Comparison of ENCODE assay signal across 8 cellular contexts in genomic region chr4:118835896-118836762, GRCh38. TPM values are rescaled to one million over a fixed set of nuclear protein-coding genes. Genes with fewer than 3 reads are reported as not detected.
DNase-seq lines count a peak whose midpoint lies in the region; ATAC-seq and TF ChIP-seq lines count a peak whose summit lies in the region.

A gene with protein sequence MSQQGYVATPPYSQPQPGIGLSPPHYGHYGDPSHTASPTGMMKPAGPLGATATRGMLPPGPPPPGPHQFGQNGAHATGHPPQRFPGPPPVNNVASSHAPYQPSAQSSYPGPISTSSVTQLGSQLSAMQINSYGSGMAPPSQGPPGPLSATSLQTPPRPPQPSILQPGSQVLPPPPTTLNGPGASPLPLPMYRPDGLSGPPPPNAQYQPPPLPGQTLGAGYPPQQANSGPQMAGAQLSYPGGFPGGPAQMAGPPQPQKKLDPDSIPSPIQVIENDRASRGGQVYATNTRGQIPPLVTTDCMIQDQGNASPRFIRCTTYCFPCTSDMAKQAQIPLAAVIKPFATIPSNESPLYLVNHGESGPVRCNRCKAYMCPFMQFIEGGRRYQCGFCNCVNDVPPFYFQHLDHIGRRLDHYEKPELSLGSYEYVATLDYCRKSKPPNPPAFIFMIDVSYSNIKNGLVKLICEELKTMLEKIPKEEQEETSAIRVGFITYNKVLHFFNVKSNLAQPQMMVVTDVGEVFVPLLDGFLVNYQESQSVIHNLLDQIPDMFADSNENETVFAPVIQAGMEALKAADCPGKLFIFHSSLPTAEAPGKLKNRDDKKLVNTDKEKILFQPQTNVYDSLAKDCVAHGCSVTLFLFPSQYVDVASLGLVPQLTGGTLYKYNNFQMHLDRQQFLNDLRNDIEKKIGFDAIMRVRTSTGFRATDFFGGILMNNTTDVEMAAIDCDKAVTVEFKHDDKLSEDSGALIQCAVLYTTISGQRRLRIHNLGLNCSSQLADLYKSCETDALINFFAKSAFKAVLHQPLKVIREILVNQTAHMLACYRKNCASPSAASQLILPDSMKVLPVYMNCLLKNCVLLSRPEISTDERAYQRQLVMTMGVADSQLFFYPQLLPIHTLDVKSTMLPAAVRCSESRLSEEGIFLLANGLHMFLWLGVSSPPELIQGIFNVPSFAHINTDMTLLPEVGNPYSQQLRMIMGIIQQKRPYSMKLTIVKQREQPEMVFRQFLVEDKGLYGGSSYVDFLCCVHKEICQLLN (minus strand): TSS chr4:118836126. CDS start chr4:118833696, 2,430 bp downstream.

- no peaks in the 10 kb centered on the region for H4K20me1 ChIP-seq in DOHH2 (ENCODE audit: control insufficient read depth, insufficient read depth, low read depth, low read length)

- H3K4me3 ChIP-seq in DOHH2 (ENCODE audit: low read length) (peak within 1 kb of the TSS; percentile 90), fibroblast of the aortic adventitia (ENCODE audit: low read depth, low read length) (peak within 1 kb of the TSS; percentile 88)

- no peak for TF ChIP-seq CTCF in DOHH2 (IDR thresholded peaks at IDR 0.05; ENCODE audit: low read depth, low read length, poor library complexity, severe bottlenecking)
- TF ChIP-seq CTCF in RWPE1 (conservative IDR thresholded peaks at IDR 0.05; ENCODE audit: low read depth): no peak
- no peak for TF ChIP-seq CTCF in fibroblast of the aortic adventitia (IDR thresholded peaks at IDR 0.05; ENCODE audit: insufficient read depth, low read length)
- TF ChIP-seq CTCF in nephron (IDR thresholded peaks at IDR 0.05; ENCODE audit: unreplicated experiment in 3 of 3): no peak

- H3K4me2 ChIP-seq in DOHH2 (ENCODE audit: low read length): peak within 1 kb of the TSS; percentile 99

- no peaks in the 10 kb centered on the region for H3K27me3 ChIP-seq in DOHH2 (ENCODE audit: control insufficient read depth, low read length)

- CTCF ChIA-PET in RWPE1 (lab: Yijun Ruan, JAX): interaction anchor here (0.7 kb wide), 1 partner anchor 23 kb away, joined by 3 read pairs; no protein-coding TSS in a partner anchor

- H3K27ac ChIP-seq in DOHH2 (ENCODE audit: low read depth, low read length) (peak within 1 kb of the TSS; percentile 67), RWPE1 (peak within 1 kb of the TSS; percentile 86)

- ATAC-seq in GM21723 (IDR thresholded peaks at IDR 0.05; ENCODE audit: unreplicated experiment): peak; percentile 79

- peak; percentile 82 for DNase-seq in KBM-7
- peak; percentile 97 for DNase-seq in RWPE1 (ENCODE audit: low spot score)
- DNase-seq in activated T-helper 9 cell treated with anti-CD3 and anti-CD28 coated beads, Interleukin-2, amount 50 U/mL, for 16 hours (ENCODE audit: low read depth): peak; percentile 79
- peak; percentile 86 for DNase-seq in fibroblast of the aortic adventitia (ENCODE audit: low read depth)

- peak within 1 kb of the TSS; percentile 93 to 100 (median 96) for H3K4me3 Mint-ChIP-seq in nephron
- peak within 1 kb of the TSS; percentile 95 for H3K4me3 Mint-ChIP-seq in stimulated activated naive CD8-positive, alpha-beta T cell treated with anti-CD3 and anti-CD28 coated beads, Interleukin-15, Interleukin-2, amounts not matched to agents 100 ng/mL and 50 ng/mL, for 24 hours

- peaks cover 13% of the 10 kb centered on the region for H3K36me3 ChIP-seq in DOHH2 (ENCODE audit: control insufficient read depth, low read length)

- no peaks in the 10 kb centered on the region for H3K27me3 Mint-ChIP-seq in nephron (ENCODE audit: low read depth)
- H3K27me3 Mint-ChIP-seq in stimulated activated naive CD8-positive, alpha-beta T cell treated with anti-CD3 and anti-CD28 coated beads, Interleukin-15, Interleukin-2, amounts not matched to agents 100 ng/mL and 50 ng/mL, for 24 hours: no peaks in the 10 kb centered on the region

- in situ Hi-C loops in KBM-7 (cut with MboI; ENCODE audit: low pct_unique_long_range_greater_than_20kb, low sequenced_read_pairs): no loop called here

- H3K9me2 ChIP-seq in DOHH2 (replicated peaks; ENCODE audit: control insufficient read depth, low read length): no peaks in the 10 kb centered on the region

- H3K79me2 ChIP-seq in DOHH2 (ENCODE audit: control insufficient read depth, low read length): peaks cover 17% of the 10 kb centered on the region

- POLR2A ChIA-PET in RWPE1 (lab: Yijun Ruan, JAX; ENCODE audit: low non-redundant PET): no interaction called here

- no peaks in the 10 kb centered on the region for H3K9me3 Mint-ChIP-seq in nephron
- H3K9me3 Mint-ChIP-seq in stimulated activated naive CD8-positive, alpha-beta T cell treated with anti-CD3 and anti-CD28 coated beads, Interleukin-15, Interleukin-2, amounts not matched to agents 100 ng/mL and 50 ng/mL, for 24 hours: no peaks in the 10 kb centered on the region

- H3K27ac Mint-ChIP-seq in nephron: peak within 1 kb of the TSS; percentile 86 to 97 (median 93)
- peak within 1 kb of the TSS; percentile 96 for H3K27ac Mint-ChIP-seq in stimulated activated naive CD8-positive, alpha-beta T cell treated with anti-CD3 and anti-CD28 coated beads, Interleukin-15, Interleukin-2, amounts not matched to agents 100 ng/mL and 50 ng/mL, for 24 hours

- H3K36me3 Mint-ChIP-seq in nephron (ENCODE audit: low read depth): peaks cover 17% of the 10 kb centered on the region
- peaks cover 22% of the 10 kb centered on the region for H3K36me3 Mint-ChIP-seq in stimulated activated naive CD8-positive, alpha-beta T cell treated with anti-CD3 and anti-CD28 coated beads, Interleukin-15, Interleukin-2, amounts not matched to agents 100 ng/mL and 50 ng/mL, for 24 hours (ENCODE audit: low read depth)

- no peaks in the 10 kb centered on the region for H3K9me3 ChIP-seq in DOHH2 (ENCODE audit: control insufficient read depth, insufficient read depth, low read length)

- H3F3A ChIP-seq in DOHH2 (ENCODE audit: control insufficient read depth, insufficient read depth): 0 out of 2 replicates have a peak, but pooled peaks cover 2% of the 10 kb centered on the region

- H3K4me1 Mint-ChIP-seq in nephron: peaks cover 48% of the 10 kb centered on the region
- peaks cover 25% of the 10 kb centered on the region for H3K4me1 Mint-ChIP-seq in stimulated activated naive CD8-positive, alpha-beta T cell treated with anti-CD3 and anti-CD28 coated beads, Interleukin-15, Interleukin-2, amounts not matched to agents 100 ng/mL and 50 ng/mL, for 24 hours (ENCODE audit: low read depth)

- H3K4me1 ChIP-seq in DOHH2 (ENCODE audit: control insufficient read depth, low read length): peaks cover 38% of the 10 kb centered on the region

RNA-seq across cellular contexts. Expression of the gene that starts here (rescaled TPM):
- total RNA-seq in fibroblast of the aortic adventitia (ENCODE audit: low replicate concordance): 30.1 and 149 TPM in 2 replicates

Comparison
In these comparisons a context has a peak if more than half of its experiments do, and no peak if none do; other contexts are left out.
1. Peak in every context shown above with its lines: DNase-seq, ATAC-seq, H3K4me3 ChIP-seq and H3K27ac ChIP-seq.